18 cellular contexts compared by ENCODE assay signal in genomic region chr7:116251675-116252074, GRCh38. TPM values are rescaled to one million over a fixed set of nuclear protein-coding genes. Genes with fewer than 3 reads are reported as not detected.
DNase-seq lines count a peak whose midpoint lies in the region; ATAC-seq, FAIRE-seq and TF ChIP-seq lines count a peak whose summit lies in the region.
"Had no signal": no experiment of that assay in that cellular context is flagged by ENCODE, and none has a peak within 500 bp of the region (broad histone marks: within the 10 kb centered on the region; RNA-seq: fewer than 3 reads in every experiment).

No MANE protein-coding gene starts in this region.

- peaks cover 7 to 54% (median 36%) of the 10 kb centered on the region in 3 donors for H3K36me3 Mint-ChIP-seq in immature natural killer cell
- H3K36me3 Mint-ChIP-seq in stimulated activated naive B cell treated with anti-CD40 and anti-IgM and Interleukin-4, amounts not matched to agents 10 μg/mL and 1 μg/mL and 100 μg/mL, for 72 hours: peaks cover 20 to 25% of the 10 kb centered on the region in 2 donors

- H3K27me3 ChIP-seq in right atrium auricular region (no peaks in the 10 kb centered on the region), pancreas (no peaks in the 10 kb centered on the region)

- FAIRE-seq in pancreas (lab: Jason Lieb, UNC): no peak
- FAIRE-seq: G401.6, GM12892 had no signal

- intact Hi-C loops in left ventricle myocardium superior (cut with micrococcal nuclease): no loop called here
- intact Hi-C loops in pancreas (cut with DNase I): no loop called here

- peak overlapping the region in 2 of 5 donors; percentile 5 to 43 for H3K4me3 Mint-ChIP-seq in immature natural killer cell
- H3K4me3 Mint-ChIP-seq in stimulated activated naive B cell treated with anti-CD40 and anti-IgM and Interleukin-4, amounts not matched to agents 10 μg/mL and 1 μg/mL and 100 μg/mL, for 72 hours: no peak overlapping the region

- H3K9me3 ChIP-seq in right atrium auricular region (no peaks in the 10 kb centered on the region), pancreas (no peaks in the 10 kb centered on the region)

- no peak for DNase-seq in left ventricle myocardium superior
- no peak for DNase-seq in right atrium auricular region (ENCODE audit: low spot score)
- no peak for DNase-seq in immature natural killer cell
- no peak for DNase-seq in stimulated activated naive B cell treated with anti-CD40 and anti-IgM and Interleukin-4, amounts not matched to agents 10 μg/mL and 1 μg/mL and 100 μg/mL, for 72 hours
- DNase-seq in NCI-H510A treated with DMSO at 0.1 percent for 48 hours (lab: John Stamatoyannopoulos, UW): no peak
- no peak for DNase-seq in pancreas
- DNase-seq: C1 segment of cervical spinal cord, Karpas-422, NCI-H1694, NCI-H2081, NCI-H2171, NCI-H345, NCI-H524 treated with DMSO at 0.1 percent for 48 hours, OCI-M1, SHP77 had no signal

- H3K4me1 ChIP-seq in right atrium auricular region: no peaks in the 10 kb centered on the region
- no peaks in the 10 kb centered on the region for H3K4me1 ChIP-seq in pancreas

- H3K27me3 Mint-ChIP-seq in immature natural killer cell (ENCODE audit: low read depth in 3 of 3): peaks cover 0 to 7% (median 4%) of the 10 kb centered on the region in 3 donors
- H3K27me3 Mint-ChIP-seq in stimulated activated naive B cell treated with anti-CD40 and anti-IgM and Interleukin-4, amounts not matched to agents 10 μg/mL and 1 μg/mL and 100 μg/mL, for 72 hours: no peaks in the 10 kb centered on the region

- H3K4me1 Mint-ChIP-seq in immature natural killer cell: peaks cover 44 to 81% of the 10 kb centered on the region in 2 donors
- H3K4me1 Mint-ChIP-seq in stimulated activated naive B cell treated with anti-CD40 and anti-IgM and Interleukin-4, amounts not matched to agents 10 μg/mL and 1 μg/mL and 100 μg/mL, for 72 hours: peaks cover 2 to 4% of the 10 kb centered on the region in 2 donors

- H3K9me3 Mint-ChIP-seq in immature natural killer cell: no peaks in the 10 kb centered on the region
- no peaks in the 10 kb centered on the region for H3K9me3 Mint-ChIP-seq in stimulated activated naive B cell treated with anti-CD40 and anti-IgM and Interleukin-4, amounts not matched to agents 10 μg/mL and 1 μg/mL and 100 μg/mL, for 72 hours

- H3K36me3 ChIP-seq in right atrium auricular region (peaks cover 19% of the 10 kb centered on the region), pancreas (peaks cover 0 to 18% (median 0%) of the 10 kb centered on the region in 3 donors)

- H3K4me3 ChIP-seq in right atrium auricular region (no peak overlapping the region), pancreas (no peak overlapping the region)

- WGBS in pancreas, 2 donors: 96 to 98% methylated on average over 5 of the region's 5 CpGs

- peak overlapping the region in 5 of 6 donors; percentile 39 to 69 (median 54) for H3K27ac Mint-ChIP-seq in immature natural killer cell
- peak overlapping the region; percentile 77 for H3K27ac Mint-ChIP-seq in stimulated activated naive B cell treated with anti-CD40 and anti-IgM and Interleukin-4, amounts not matched to agents 10 μg/mL and 1 μg/mL and 100 μg/mL, for 72 hours

- TF ChIP-seq CTCF in right atrium auricular region (IDR thresholded peaks at IDR 0.05) (no peak), pancreas (IDR thresholded peaks at IDR 0.05) (no peak)

- H3K27ac ChIP-seq in right atrium auricular region: no peak overlapping the region
- H3K27ac ChIP-seq in pancreas: no peak overlapping the region

- ATAC-seq in left ventricle myocardium superior: peak; percentile 58
- peak; percentile 55 for ATAC-seq in GM18502 (IDR thresholded peaks at IDR 0.05; ENCODE audit: poor library complexity, unreplicated experiment)
- ATAC-seq in stimulated activated naive B cell treated with anti-CD40 and anti-IgM and Interleukin-4, amounts not matched to agents 10 μg/mL and 1 μg/mL and 100 μg/mL, for 72 hours (replicated peaks): no peak
- ATAC-seq in pancreas: no peak

RNA-seq across cellular contexts. Expression of gene TES, which starts 41.3 kb away (rescaled TPM):
- total RNA-seq in left ventricle myocardium superior (26.2 TPM), right atrium auricular region (10 to 100 TPM; 18.0 to 23.3 TPM), pancreas (10 to 100 TPM; 17.3 to 37.0 (median 27.2) TPM)
- polyA plus RNA-seq in immature natural killer cell (100 to 1,000 TPM; 235 to 402 (median 325) TPM), pancreas (10 to 100 TPM; 10.6 to 17.3 TPM)

Comparison
In these comparisons a context has a peak if more than half of its experiments do, and no peak if none do; other contexts are left out.
1. ATAC-seq: peak in left ventricle myocardium superior (single experiment) and GM18502 (single experiment); none in stimulated activated naive B cell treated with anti-CD40 and anti-IgM and Interleukin-4, amounts not matched to agents 10 μg/mL and 1 μg/mL and 100 μg/mL, for 72 hours (0 of 2) and pancreas (0 of 4).